ENCODE assay signal across 20 cellular contexts in the genomic region with DNA sequence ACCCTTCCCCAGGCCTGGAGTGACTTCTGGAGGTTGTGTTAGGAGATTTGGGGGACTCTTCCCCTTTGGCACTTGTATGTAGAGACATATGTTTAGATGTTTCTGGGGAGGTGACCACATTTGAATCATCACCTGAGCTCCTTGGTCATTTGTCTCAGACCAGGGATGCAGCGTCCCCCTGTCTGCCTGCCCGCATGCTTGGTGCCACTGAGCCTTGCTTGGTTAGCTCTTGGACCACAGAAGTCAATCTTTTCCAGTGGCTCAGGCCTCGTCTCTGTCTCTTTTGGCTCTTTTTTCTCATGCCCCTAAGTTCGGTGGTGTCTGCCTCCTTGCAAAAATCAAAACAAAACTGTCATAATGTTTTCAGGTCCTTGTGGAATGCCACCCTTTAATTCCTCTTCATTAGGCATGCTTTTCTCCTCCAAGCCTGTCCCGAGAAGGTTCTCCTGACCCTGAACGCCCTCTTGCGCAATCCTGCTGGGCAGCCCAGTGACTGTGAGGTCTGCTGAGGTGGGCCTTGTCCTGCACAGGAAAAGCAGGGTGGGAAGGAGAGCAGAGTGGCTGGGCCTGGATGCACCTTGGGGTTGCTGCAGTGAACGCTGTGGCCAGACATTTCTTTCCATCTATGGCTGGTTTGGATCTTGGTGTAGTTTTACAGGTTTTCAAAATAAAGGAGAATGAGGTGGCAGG. TPM values are rescaled to one million over a fixed set of nuclear protein-coding genes. Genes with fewer than 3 reads are reported as not detected.
DNase-seq lines count a peak whose midpoint lies in the region; ATAC-seq and TF ChIP-seq lines count a peak whose summit lies in the region.
"Had no signal": no experiment of that assay in that cellular context is flagged by ENCODE, and none has a peak within 500 bp of the region (broad histone marks: within the 10 kb centered on the region; RNA-seq: fewer than 3 reads in every experiment).

No MANE protein-coding gene starts in this region.

- TF ChIP-seq CTCF in gastroesophageal sphincter (IDR thresholded peaks at IDR 0.05) = no peak
- no peak for TF ChIP-seq CTCF in neural crest cell (conservative IDR thresholded peaks at IDR 0.05)
- no peak for TF ChIP-seq CTCF in uterus (IDR thresholded peaks at IDR 0.05)
- TF ChIP-seq CTCF in A673 (conservative IDR thresholded peaks at IDR 0.05; ENCODE audit: low read depth, low read length) = no peak

- H3K27ac Mint-ChIP-seq in activated T-cell treated with anti-CD3 and anti-CD28 coated beads, Interleukin-2, amount 50 U/mL, for 24 hours = no peak overlapping the region
- H3K27ac Mint-ChIP-seq in neural crest cell (ENCODE audit: unreplicated experiment) = peak overlapping the region; percentile 57
- H3K27ac Mint-ChIP-seq: activated B cell treated with CpG ODN at 0.5 μM for 24 hours; activated naive CD4-positive, alpha-beta T cell treated with anti-CD3 and anti-CD28 coated beads, Interleukin-2, amount 50 U/mL, for 72 hours; CD4-positive, CD25-positive, alpha-beta regulatory T cell; T-cell had no signal

- intact Hi-C loops in uterus (cut with DNase I; ENCODE audit: low total_unique reads) = no loop called here
- intact Hi-C loops in A673 (cut with micrococcal nuclease; ENCODE audit: unreplicated experiment) = no loop called here

- ATAC-seq in gastroesophageal sphincter (peak; percentile 25), GM21381 (IDR thresholded peaks at IDR 0.05; ENCODE audit: unreplicated experiment) (no peak), HG03095 (IDR thresholded peaks at IDR 0.05; ENCODE audit: unreplicated experiment) (no peak)
- ATAC-seq: activated naive CD4-positive, alpha-beta T cell treated with anti-CD3 and anti-CD28 coated beads, Interleukin-2, amount 50 U/mL, for 72 hours; T-cell had no signal

- no peaks in the 10 kb centered on the region for H3K4me1 Mint-ChIP-seq in activated T-cell treated with anti-CD3 and anti-CD28 coated beads, Interleukin-2, amount 50 U/mL, for 24 hours (ENCODE audit: low read depth)
- peaks cover 78% of the 10 kb centered on the region for H3K4me1 Mint-ChIP-seq in neural crest cell
- H3K4me1 Mint-ChIP-seq: activated B cell treated with CpG ODN at 0.5 μM for 24 hours; CD4-positive, CD25-positive, alpha-beta regulatory T cell; T-cell had no signal

- TF ChIP-seq POLR2A in gastroesophageal sphincter (IDR thresholded peaks at IDR 0.05) (no peak), uterus (IDR thresholded peaks at IDR 0.05) (no peak)

- H3K4me1 ChIP-seq in gastroesophageal sphincter (peaks cover 0 to 79% (median 29%) of the 10 kb centered on the region in 3 donors), uterus (peaks cover 15 to 21% of the 10 kb centered on the region in 2 donors), A673 (ENCODE audit: insufficient read depth, low read length, poor library complexity, severe bottlenecking) (peaks cover 6% of the 10 kb centered on the region)

- H3K36me3 ChIP-seq in gastroesophageal sphincter (no peaks in the 10 kb centered on the region), uterus (no peaks in the 10 kb centered on the region), A673 (ENCODE audit: insufficient read depth, low read length, poor library complexity, severe bottlenecking) (no peaks in the 10 kb centered on the region)
- H3K36me3 ChIP-seq: MG63 had no signal

- CTCF ChIA-PET in A673 (lab: Charles Lee) = no interaction called here

- no peak overlapping the region for H3K4me3 Mint-ChIP-seq in activated T-cell treated with anti-CD3 and anti-CD28 coated beads, Interleukin-2, amount 50 U/mL, for 24 hours
- no peak overlapping the region for H3K4me3 Mint-ChIP-seq in neural crest cell
- H3K4me3 Mint-ChIP-seq: activated B cell treated with CpG ODN at 0.5 μM for 24 hours; CD4-positive, CD25-positive, alpha-beta regulatory T cell; T-cell had no signal

- peaks cover 7% of the 10 kb centered on the region for H3K27me3 Mint-ChIP-seq in activated T-cell treated with anti-CD3 and anti-CD28 coated beads, Interleukin-2, amount 50 U/mL, for 24 hours
- no peaks in the 10 kb centered on the region for H3K27me3 Mint-ChIP-seq in neural crest cell (ENCODE audit: low read depth)
- H3K27me3 Mint-ChIP-seq: activated B cell treated with CpG ODN at 0.5 μM for 24 hours had no signal

- H3K9me3 ChIP-seq in gastroesophageal sphincter (no peaks in the 10 kb centered on the region), uterus (no peaks in the 10 kb centered on the region), A673 (ENCODE audit: low read depth, low read length, poor library complexity, severe bottlenecking) (no peaks in the 10 kb centered on the region)
- H3K9me3 ChIP-seq: MG63 had no signal

- WGBS in gastroesophageal sphincter (ENCODE audit: low coverage in 1 of 2), 2 donors = 84 to 88% methylated on average over 3 to 8 of the region's 8 CpGs

- H3K27ac ChIP-seq in gastroesophageal sphincter = no peak overlapping the region
- peak overlapping the region in 1 of 2 donors; percentile 56 for H3K27ac ChIP-seq in uterus
- no peak overlapping the region for H3K27ac ChIP-seq in A673 (ENCODE audit: low read depth, low read length, poor library complexity, severe bottlenecking)
- H3K27ac ChIP-seq: epithelial cell of prostate had no signal

- POLR2A ChIA-PET in A673 (lab: Charles Lee; ENCODE audit: low non-redundant PET) = no interaction called here

- H3K4me3 ChIP-seq in gastroesophageal sphincter = no peak overlapping the region
- no peak overlapping the region for H3K4me3 ChIP-seq in uterus
- H3K4me3 ChIP-seq in A673 (ENCODE audit: low read depth, low read length, poor library complexity, severe bottlenecking) = no peak overlapping the region
- H3K4me3 ChIP-seq: MG63 had no signal

- H3K27me3 ChIP-seq in gastroesophageal sphincter = no peaks in the 10 kb centered on the region
- H3K27me3 ChIP-seq in uterus = no peaks in the 10 kb centered on the region
- H3K27me3 ChIP-seq in A673 (replicated peaks; ENCODE audit: insufficient read depth, low read depth, low read length, poor library complexity) = no peaks in the 10 kb centered on the region
- H3K27me3 ChIP-seq: MG63 had no signal

- TF ChIP-seq EP300 in gastroesophageal sphincter (IDR thresholded peaks at IDR 0.05) = no peak

- no peaks in the 10 kb centered on the region for H3K36me3 Mint-ChIP-seq in activated T-cell treated with anti-CD3 and anti-CD28 coated beads, Interleukin-2, amount 50 U/mL, for 24 hours (ENCODE audit: low read depth)
- H3K36me3 Mint-ChIP-seq in neural crest cell (ENCODE audit: low read depth) = no peaks in the 10 kb centered on the region
- H3K36me3 Mint-ChIP-seq: activated naive CD4-positive, alpha-beta T cell treated with anti-CD3 and anti-CD28 coated beads, Interleukin-2, amount 50 U/mL, for 72 hours; CD4-positive, CD25-positive, alpha-beta regulatory T cell; T-cell had no signal

- BruUV-seq in A673 (replicated peaks; lab: Mats Ljungman, UMichigan) = no TSS peak

- H3K9me3 Mint-ChIP-seq in activated T-cell treated with anti-CD3 and anti-CD28 coated beads, Interleukin-2, amount 50 U/mL, for 24 hours = no peaks in the 10 kb centered on the region
- no peaks in the 10 kb centered on the region for H3K9me3 Mint-ChIP-seq in neural crest cell
- H3K9me3 Mint-ChIP-seq: activated B cell treated with CpG ODN at 0.5 μM for 24 hours; activated naive CD4-positive, alpha-beta T cell treated with anti-CD3 and anti-CD28 coated beads, Interleukin-2, amount 50 U/mL, for 72 hours; CD4-positive, CD25-positive, alpha-beta regulatory T cell; T-cell had no signal

- DNase-seq in activated T-cell treated with anti-CD3 and anti-CD28 coated beads, Interleukin-2, amount 50 U/mL, for 24 hours = peak; percentile 2
- DNase-seq in activated T-cell treated with anti-CD3 and anti-CD28 coated beads, Interleukin-2, amount 50 U/mL, for 1 hour = no peak
- no peak for DNase-seq in neural crest cell (ENCODE audit: low read depth, low spot score)
- peak; percentile 62 to 64 for DNase-seq in uterus
- no peak for DNase-seq in A673 (ENCODE audit: low spot score)
- DNase-seq: 8988T; activated B cell treated with CpG ODN at 0.5 μM for 24 hours; CD4-positive, CD25-positive, alpha-beta regulatory T cell; DND-41; hippocampal formation; MG63; NCI-H2029; NCI-H526 treated with DMSO at 0.1 percent for 48 hours; T-cell had no signal

RNA-seq across cellular contexts. Expression of gene GLI2, which starts 24.9 kb away (rescaled TPM):
- 10 to 100 TPM in 2 of 4 donors, 1 to 10 TPM in 2; 6.3 to 22.3 (median 11.0) TPM for total RNA-seq in gastroesophageal sphincter
- total RNA-seq in neural crest cell = 48.8 and 49.1 TPM in 2 replicates
- 10 to 100 TPM in 2 of 4 donors, 1 to 10 TPM in 2; 2.9 to 23.6 (median 12.9) TPM for total RNA-seq in uterus
- total RNA-seq in A673 (2021) = 8.1 and 10.4 TPM in 2 replicates
- total RNA-seq: activated B cell treated with CpG ODN at 0.5 μM for 24 hours; activated naive CD4-positive, alpha-beta T cell treated with anti-CD3 and anti-CD28 coated beads, Interleukin-2, amount 50 U/mL, for 72 hours; CD4-positive, CD25-positive, alpha-beta regulatory T cell; lung microvascular endothelial cell had no signal

Comparison
In these comparisons a context has a peak if more than half of its experiments do, and no peak if none do; other contexts are left out.
1. DNase-seq: peak in activated T-cell treated with anti-CD3 and anti-CD28 coated beads, Interleukin-2, amount 50 U/mL, for 24 hours (single experiment) and uterus (2 of 2); none in activated T-cell treated with anti-CD3 and anti-CD28 coated beads, Interleukin-2, amount 50 U/mL, for 1 hour (single experiment), neural crest cell (single experiment) and A673 (single experiment).